ENCODE assay signal across 25 cellular contexts in genomic region chr5:32270946-32271345, GRCh38. TPM values are rescaled to one million over a fixed set of nuclear protein-coding genes. Genes with fewer than 3 reads are reported as not detected.
DNase-seq lines count a peak whose midpoint lies in the region; ATAC-seq, FAIRE-seq and TF ChIP-seq lines count a peak whose summit lies in the region.
"Had no signal": no experiment of that assay in that cellular context is flagged by ENCODE, and none has a peak within 500 bp of the region (broad histone marks: within the 10 kb centered on the region; RNA-seq: fewer than 3 reads in every experiment).

No MANE protein-coding gene starts in this region.

- ATAC-seq in natural killer cell (no peak), K562 (no peak)
- no peak for ATAC-seq in natural killer cell treated with Interleukin-12 subunit alpha and Interleukin-12 subunit beta and Interleukin-15 and Interleukin-18, amount 100 ng/mL, for 72 hours

- no peaks in the 10 kb centered on the region for H4K20me1 ChIP-seq in K562 (replicated peaks; ENCODE audit: control insufficient read depth, insufficient read depth, low read length)

- CTCF ChIA-PET in K562 (lab: Yijun Ruan, JAX; ENCODE audit: low intra/inter-chr PET ratio), result no interaction called here

- no peak for TF ChIP-seq RAD21 in K562 (CRISPR knock-in tag; conservative IDR thresholded peaks at IDR 0.05 in 1 of 2, IDR thresholded peaks at IDR 0.05 in 1 of 2)

- intact Hi-C loops in natural killer cell (cut with micrococcal nuclease), result no loop called here
- intact Hi-C loops in K562 (cut with micrococcal nuclease), result no loop called here
- intact Hi-C loops in prostate gland (cut with DNase I), result no loop called here

- no peak overlapping the region for H2AFZ ChIP-seq in K562 (ENCODE audit: low read depth, low read length)

- H3K9me3 ChIP-seq in K562 (replicated peaks; ENCODE audit: control insufficient read depth, insufficient read depth, low read depth, low read length) (no peaks in the 10 kb centered on the region), prostate gland (no peaks in the 10 kb centered on the region)

- TF ChIP-seq POLR2A in K562 (conservative IDR thresholded peaks at IDR 0.05), result no peak
- no peak for TF ChIP-seq POLR2A in prostate gland (IDR thresholded peaks at IDR 0.05)

- H3K27me3 ChIP-seq in K562 (ENCODE audit: control insufficient read depth in 2 of 2, insufficient read depth in 2 of 2, low read length in 2 of 2), result no peaks in the 10 kb centered on the region
- H3K27me3 ChIP-seq in prostate gland (replicated peaks; ENCODE audit: insufficient read depth), result no peaks in the 10 kb centered on the region

- H3K27ac ChIP-seq in K562 (ENCODE audit: extremely low read depth, low read depth, low read length) (no peak overlapping the region), prostate gland (no peak overlapping the region)
- H3K27ac ChIP-seq: RWPE1, SK-N-MC had no signal

- no peak overlapping the region; a peak in 1 of 4 replicates for H3K9ac ChIP-seq in K562 (ENCODE audit: insufficient read depth in 1 of 2, low read depth in 2 of 2, low read length in 2 of 2)

- H3K9me3 Mint-ChIP-seq in natural killer cell (no peaks in the 10 kb centered on the region), nephron (no peaks in the 10 kb centered on the region), HFFc6 (no peaks in the 10 kb centered on the region)
- H3K9me3 Mint-ChIP-seq in natural killer cell treated with Interleukin-12 subunit alpha and Interleukin-12 subunit beta and Interleukin-15 and Interleukin-18, amount 100 ng/mL, for 72 hours, result no peaks in the 10 kb centered on the region
- H3K9me3 Mint-ChIP-seq: CD4-positive, CD25-positive, alpha-beta regulatory T cell had no signal

- no peaks in the 10 kb centered on the region for H3K27me3 Mint-ChIP-seq in natural killer cell (ENCODE audit: low read depth in 2 of 2)
- H3K27me3 Mint-ChIP-seq in natural killer cell treated with Interleukin-12 subunit alpha and Interleukin-12 subunit beta and Interleukin-15 and Interleukin-18, amount 100 ng/mL, for 72 hours, result no peaks in the 10 kb centered on the region
- no peaks in the 10 kb centered on the region for H3K27me3 Mint-ChIP-seq in nephron (ENCODE audit: low read depth)
- H3K27me3 Mint-ChIP-seq in HFFc6 (ENCODE audit: insufficient read depth), result no peaks in the 10 kb centered on the region; the same call in 1 of the 2 replicates
- H3K27me3 Mint-ChIP-seq: CD4-positive, CD25-positive, alpha-beta regulatory T cell had no signal

- POLR2A ChIA-PET in K562 (lab: Yijun Ruan, JAX), result interaction anchor here (0.5 to 1.4 kb wide), 3 partner anchors 10 to 17 kb away, joined by 3 to 5 read pairs (median 3); no protein-coding TSS in a partner anchor

- DNase-seq in natural killer cell, result no peak
- DNase-seq in natural killer cell treated with Interleukin-12 subunit alpha and Interleukin-12 subunit beta and Interleukin-15 and Interleukin-18, amount 100 ng/mL, for 72 hours (ENCODE audit: low spot score), result no peak
- DNase-seq in K562 (ENCODE audit: extremely low read depth in 1 of 4, low spot score in 3 of 4), result no peak
- no peak for DNase-seq in prostate gland (ENCODE audit: low spot score)
- DNase-seq in HFFc6, result no peak
- DNase-seq in NCI-H1105 (lab: John Stamatoyannopoulos, UW), result no peak
- DNase-seq: CD4-positive, CD25-positive, alpha-beta regulatory T cell; COR-L47; DMS 273 treated with DMSO at 0.1 percent for 48 hours; DMS79 treated with DMSO at 0.1 percent for 48 hours; KBM-7; NCI-H1092; NCI-H1436 treated with DMSO at 0.1 percent for 48 hours; NCI-H1930; NCI-H226; NCI-H510A treated with DMSO at 0.1 percent for 48 hours; NCI-H774; NK-92 treated with Interleukin-12 subunit alpha and Interleukin-12 subunit beta, amount 100 ng/mL, for 24 hours; SHP77 treated with DMSO at 0.1 percent for 48 hours; SW 1271 had no signal

- in situ Hi-C loops in K562 (cut with MboI), result no loop called here

- peaks cover 68% of the 10 kb centered on the region; the same call in 2 of the 3 replicates for H3K36me3 ChIP-seq in K562 (ENCODE audit: control insufficient read depth, insufficient read depth, low read length)
- H3K36me3 ChIP-seq in prostate gland, result peaks cover 0 to 12% of the 10 kb centered on the region in 2 donors

- WGBS in K562 (ENCODE audit: insufficient coverage, low coverage, missing lambda C conversion rate), result 87% methylated on average over 1 of the region's 1 CpG
- whole genome bisulfite sequencing in prostate gland, result 71% methylated on average over 1 of the region's 1 CpG

- H3K36me3 Mint-ChIP-seq in natural killer cell (peaks cover 11% of the 10 kb centered on the region), nephron (ENCODE audit: low read depth) (peaks cover 67% of the 10 kb centered on the region), HFFc6 (ENCODE audit: low read depth) (peaks cover 17% of the 10 kb centered on the region)
- H3K36me3 Mint-ChIP-seq in natural killer cell treated with Interleukin-12 subunit alpha and Interleukin-12 subunit beta and Interleukin-15 and Interleukin-18, amount 100 ng/mL, for 72 hours, result peaks cover 10% of the 10 kb centered on the region

- H3K4me1 Mint-ChIP-seq in natural killer cell, result peaks cover 10 to 14% of the 10 kb centered on the region in 2 donors
- H3K4me1 Mint-ChIP-seq in natural killer cell treated with Interleukin-12 subunit alpha and Interleukin-12 subunit beta and Interleukin-15 and Interleukin-18, amount 100 ng/mL, for 72 hours (ENCODE audit: low read depth in 2 of 2), result peaks cover 4 to 11% of the 10 kb centered on the region in 2 donors
- H3K4me1 Mint-ChIP-seq in nephron, result peaks cover 24% of the 10 kb centered on the region
- H3K4me1 Mint-ChIP-seq in HFFc6 (ENCODE audit: low read depth), result peaks cover 27% of the 10 kb centered on the region

- H3K27ac Mint-ChIP-seq in natural killer cell (peak overlapping the region; percentile 10 to 35), nephron (peak overlapping the region in 2 of 3 experiments; percentile 11 to 72), HFFc6 (no peak overlapping the region; the same call in 1 of the 2 replicates)
- H3K27ac Mint-ChIP-seq in natural killer cell treated with Interleukin-12 subunit alpha and Interleukin-12 subunit beta and Interleukin-15 and Interleukin-18, amount 100 ng/mL, for 72 hours, result no peak overlapping the region
- H3K27ac Mint-ChIP-seq: CD4-positive, CD25-positive, alpha-beta regulatory T cell had no signal

- H3K79me2 ChIP-seq in K562 (ENCODE audit: control insufficient read depth, insufficient read depth, low read length), result no peaks in the 10 kb centered on the region

- no peaks in the 10 kb centered on the region for H3K9me1 ChIP-seq in K562 (ENCODE audit: control insufficient read depth, insufficient read depth, low read length)

- H3K4me3 ChIP-seq in K562 (no peak overlapping the region), prostate gland (no peak overlapping the region)
- H3K4me3 ChIP-seq: SK-N-MC had no signal

- TF ChIP-seq CTCF in natural killer cell (IDR thresholded peaks at IDR 0.05) (no peak), K562 (IDR thresholded peaks at IDR 0.05 in 2 of 3, conservative IDR thresholded peaks at IDR 0.05 in 1 of 3; ENCODE audit: insufficient read depth in 2 of 3, low read depth in 1 of 3, low read length in 3 of 3) (no peak), nephron (IDR thresholded peaks at IDR 0.05; ENCODE audit: unreplicated experiment in 3 of 3) (no peak), prostate gland (IDR thresholded peaks at IDR 0.05) (no peak), HFFc6 (IDR thresholded peaks at IDR 0.05) (no peak)

- H3K4me3 Mint-ChIP-seq in natural killer cell (no peak overlapping the region), nephron (no peak overlapping the region), HFFc6 (no peak overlapping the region)
- no peak overlapping the region for H3K4me3 Mint-ChIP-seq in natural killer cell treated with Interleukin-12 subunit alpha and Interleukin-12 subunit beta and Interleukin-15 and Interleukin-18, amount 100 ng/mL, for 72 hours
- H3K4me3 Mint-ChIP-seq: CD4-positive, CD25-positive, alpha-beta regulatory T cell had no signal

- no peak overlapping the region for H3K4me2 ChIP-seq in K562 (ENCODE audit: insufficient read depth, low read length)

- FAIRE-seq in K562 (lab: Jason Lieb, UNC), result peak; percentile 15
- FAIRE-seq: A204.1, GM19239 had no signal

- no peak for TF ChIP-seq EP300 in K562 (IDR thresholded peaks at IDR 0.05; ENCODE audit: low read length)

- BruUV-seq in K562 (replicated peaks; lab: Mats Ljungman, UMichigan), result no TSS peak

- H3K4me1 ChIP-seq in K562 (replicated peaks in 1 of 2; ENCODE audit: control insufficient read depth in 2 of 2, insufficient read depth in 2 of 2, low read length in 2 of 2) (0 out of 5 replicates have a peak, but pooled peaks cover 0 to under 1% of the 10 kb centered on the region in 2 experiments), prostate gland (replicated peaks) (peaks cover 8% of the 10 kb centered on the region)

TF ChIP-seq in K562, 482 proteins besides CTCF, POLR2A, EP300 and RAD21:
- no peak for TF ChIP-seq HOXB6 (CRISPR knock-in tag; IDR thresholded peaks at IDR 0.05; ENCODE audit: borderline replicate concordance)
- TF ChIP-seq ZNF707 (CRISPR knock-in tag; conservative IDR thresholded peaks at IDR 0.05), result no peak
TF ChIP-seq in K562: peak in this region for 0.

RNA-seq across cellular contexts. Expression of gene MTMR12, which starts 41.8 kb away (rescaled TPM):
- 10 to 100 TPM; 36.9 to 47.7 (median 39.8) TPM for total RNA-seq in natural killer cell
- total RNA-seq in natural killer cell treated with Interleukin-12 subunit alpha and Interleukin-12 subunit beta and Interleukin-15 and Interleukin-18, amount 100 ng/mL, for 72 hours, result 10 to 100 TPM; 28.8 to 31.9 TPM
- 33.3 and 49.4 TPM in 2 replicates for total RNA-seq in K562 (2011; cell fraction: chromatin; rRNA removed; ENCODE audit: low replicate concordance)
- total RNA-seq in K562 (2011; cell fraction: nucleolus; rRNA removed), result 14.5 and 18.4 TPM in 2 replicates
- total RNA-seq in K562 (2011; cell fraction: nucleoplasm; rRNA removed), result 19.8 and 20.4 TPM in 2 replicates
- total RNA-seq in K562 (2014; rRNA removed), result 13.4 and 17.9 TPM in 2 replicates
- 17.1 and 20.9 TPM in 2 replicates for total RNA-seq in K562 (2014; rRNA removed; fragmentation: Illumina TruSeq; extraction: Trizol)
- 19.3 and 21.0 TPM in 2 replicates for total RNA-seq in K562 (2015; rRNA removed; fragmentation: Illumina TruSeq; extraction: Trizol)
- total RNA-seq in K562 (2021), result 28.4 and 28.7 TPM in 2 replicates
- polyA plus RNA-seq in K562 (2011; rRNA removed), result 14.3 and 22.1 TPM in 2 replicates
- polyA plus RNA-seq in K562 (2011; cell fraction: cytosol; rRNA removed), result 10.6 and 10.8 TPM in 2 replicates
- polyA plus RNA-seq in K562 (2011; cell fraction: nucleus; rRNA removed), result 6.9 and 7.8 TPM in 2 replicates
- 15.1 and 18.0 TPM in 2 replicates for polyA plus RNA-seq in K562 (2012)
- polyA plus RNA-seq in K562 (2014; fragmentation: Illumina TruSeq; extraction: Trizol), result 24.7 and 25.1 TPM in 2 replicates
- polyA plus RNA-seq in K562 (2014; fragmentation: Nextera tagmentation; extraction: Ambion mirVana), result 1 to 10 TPM; 4.0 to 5.3 TPM
- polyA plus RNA-seq in K562 (2014; rRNA removed), result 12.3 and 14.0 TPM in 2 replicates
- polyA minus RNA-seq in K562 (2011; rRNA and poly(A)+ RNA removed), result 32.8 and 45.2 TPM in 2 replicates
- polyA minus RNA-seq in K562 (2011; cell fraction: cytosol; rRNA and poly(A)+ RNA removed), result 12.0 and 21.4 TPM in 2 replicates
- polyA minus RNA-seq in K562 (2011; cell fraction: nucleus; rRNA and poly(A)+ RNA removed), result 10.4 and 16.4 TPM in 2 replicates
- total RNA-seq in prostate gland, result 10 to 100 TPM; 43.1 to 70.7 TPM
- total RNA-seq in HFFc6 (2021; fragmentation: NEBNext Ultra II Directional; extraction: Animal tissue kit (Norgen Biotek cat#: 25700)), result 10 to 100 TPM; 20.7 to 26.0 (median 22.4) TPM

Comparison
In these comparisons a context has a peak if more than half of its experiments do, and no peak if none do; other contexts are left out.
1. H3K27ac Mint-ChIP-seq: peak in natural killer cell (2 of 2) and nephron (2 of 3); none in natural killer cell treated with Interleukin-12 subunit alpha and Interleukin-12 subunit beta and Interleukin-15 and Interleukin-18, amount 100 ng/mL, for 72 hours (0 of 2) and HFFc6 (single experiment).